Comparison of ENCODE assay signal across 27 cellular contexts in the genomic region with DNA sequence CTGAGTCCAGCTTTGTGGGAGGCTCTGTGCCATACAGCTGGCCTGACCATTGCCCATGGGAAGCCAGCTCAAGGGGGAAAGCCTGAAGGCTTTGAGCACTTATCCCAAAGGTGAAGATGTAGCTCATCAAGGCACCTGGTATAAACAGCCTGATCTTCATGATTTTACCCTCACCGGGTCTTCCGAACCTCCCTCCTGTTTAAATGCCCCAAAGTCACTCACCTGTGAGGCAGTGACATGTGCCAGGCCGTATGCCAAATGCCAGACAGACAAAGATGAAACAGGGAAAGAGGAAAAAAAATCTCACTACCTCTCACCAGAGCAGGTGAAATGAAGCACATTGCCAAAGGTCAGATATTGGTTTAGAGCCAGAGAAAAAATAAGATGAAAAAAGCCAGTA.
"Had no signal": no experiment of that assay in that cellular context is flagged by ENCODE, and none has a peak within 500 bp of the region (broad histone marks: within the 10 kb centered on the region; RNA-seq: fewer than 3 reads in every experiment).

No MANE protein-coding gene starts in this region.

- H3K27me3 ChIP-seq: ascending aorta, SJCRH30 had no signal

- H3K4me3 ChIP-seq: ascending aorta, cardiac muscle cell, SJCRH30, SK-N-MC had no signal

- DNase-seq: activated CD4-positive, alpha-beta T cell treated with anti-CD3 and anti-CD28 coated beads, Interleukin-2, amount 10 ng/mL, durations not matched to agents 24 days and 14 days; activated CD4-positive, alpha-beta T cell treated with anti-CD3 and anti-CD28 coated beads, Interleukin-2, amount 50 U/mL, for 4 hours; activated CD8-positive, alpha-beta T cell treated with anti-CD3 and anti-CD28 coated beads for 36 hours; activated gamma-delta T cell; activated naive CD4-positive, alpha-beta T cell treated with Interleukin-2 at 50 U/mL for 16 hours; activated naive CD8-positive, alpha-beta T cell treated with anti-CD3 and anti-CD28 coated beads, Interleukin-2, amount 10 ng/mL, durations not matched to agents 7 days and 5 days; activated T-cell treated with anti-CD3 and anti-CD28 coated beads, Interleukin-2, amount 50 U/mL, for 1 hour; activated T-cell treated with anti-CD3 and anti-CD28 coated beads, Interleukin-2, amount 50 U/mL, for 72 hours; amygdala; NCI-H1092 treated with DMSO at 0.1 percent for 48 hours; NCI-H1417; NCI-H146; NCI-H187; NCI-H2029 treated with DMSO at 0.1 percent for 48 hours; NCI-H2107; NCI-H226; NCI-H446 treated with DMSO at 0.1 percent for 48 hours; NCI-H524; SHP77; SJCRH30; T1000; WERI-Rb-1 had no signal

- H3K4me1 ChIP-seq: ascending aorta had no signal

- ATAC-seq: activated CD8-positive, alpha-beta T cell treated with anti-CD3 and anti-CD28 coated beads for 36 hours; activated T-cell treated with anti-CD3 and anti-CD28 coated beads, Interleukin-2, amount 50 U/mL, for 72 hours; activated T-helper 17 cell treated with anti-CD3 and anti-CD28 coated beads, Interleukin-2, amount 50 U/mL, for 72 hours; Panc1 had no signal

- H3K9me3 ChIP-seq: ascending aorta had no signal

- H3K36me3 ChIP-seq: ascending aorta, cardiac muscle cell, SJCRH30, WERI-Rb-1 had no signal

- H3K27ac ChIP-seq: ascending aorta, cardiac muscle cell, SJCRH30, SK-N-MC, WERI-Rb-1 had no signal
